ENCODE assay signal across 8 cellular contexts in genomic region chr12:13099066-13099909, GRCh38. TPM values are rescaled to one million over a fixed set of nuclear protein-coding genes. Genes with fewer than 3 reads are reported as not detected.
A peak's percentile ranks its signal among the peaks of the same experiment; 100 is the strongest.
DNase-seq lines count a peak whose midpoint lies in the region; ATAC-seq and TF ChIP-seq lines count a peak whose summit lies in the region.

No MANE protein-coding gene starts in this region.

- H3K4me3 ChIP-seq in WERI-Rb-1 (ENCODE audit: low read depth, low read length), result no peak overlapping the region
- H3K4me3 ChIP-seq in thyroid gland (replicated peaks in 1 of 3), result no peak overlapping the region

- POLR2A ChIA-PET in activated CD4-positive, alpha-beta T cell treated with anti-CD3 and anti-CD28 coated beads for 36 hours (lab: Charles Lee), result no interaction called here

- H3K9me3 ChIP-seq in WERI-Rb-1 (ENCODE audit: severe bottlenecking) (no peaks in the 10 kb centered on the region), thyroid gland (no peaks in the 10 kb centered on the region)

- WGBS in thyroid gland, 2 donors, result 71 to 76% methylated on average over 10 of the region's 10 CpGs

- no peak for DNase-seq in activated CD4-positive, alpha-beta T cell treated with anti-CD3 and anti-CD28 coated beads for 36 hours
- DNase-seq in activated CD4-positive, alpha-beta T cell treated with anti-CD3 and anti-CD28 coated beads for 48 hours, result no peak
- DNase-seq in WERI-Rb-1 (no peak), thyroid gland (no peak), DMS114 treated with DMSO at 0.1 percent for 48 hours (lab: John Stamatoyannopoulos, UW; ENCODE audit: unreplicated experiment) (no peak)

- TF ChIP-seq POLR2A in thyroid gland (IDR thresholded peaks at IDR 0.05), result no peak

- peaks cover 45 to 67% of the 10 kb centered on the region in 2 donors for H3K4me1 ChIP-seq in thyroid gland

- H3K36me3 Mint-ChIP-seq in activated CD4-positive, alpha-beta T cell treated with anti-CD3 and anti-CD28 coated beads for 36 hours (ENCODE audit: low read depth), result no peaks in the 10 kb centered on the region

- TF ChIP-seq CTCF in WERI-Rb-1 (IDR thresholded peaks at IDR 0.05; ENCODE audit: low read depth, low read length), result no peak
- no peak for TF ChIP-seq CTCF in thyroid gland (IDR thresholded peaks at IDR 0.05)

- H3K36me3 ChIP-seq in WERI-Rb-1 (no peaks in the 10 kb centered on the region), thyroid gland (no peaks in the 10 kb centered on the region)

- H3K9me3 Mint-ChIP-seq in activated CD4-positive, alpha-beta T cell treated with anti-CD3 and anti-CD28 coated beads for 36 hours (ENCODE audit: low read depth), result no peaks in the 10 kb centered on the region

- no peaks in the 10 kb centered on the region for H3K27me3 ChIP-seq in WERI-Rb-1 (ENCODE audit: insufficient read depth, low read depth, severe bottlenecking)
- no peaks in the 10 kb centered on the region for H3K27me3 ChIP-seq in layer of hippocampus (ENCODE audit: control insufficient read depth, insufficient read depth, low read length)
- no peaks in the 10 kb centered on the region for H3K27me3 ChIP-seq in thyroid gland

- no peaks in the 10 kb centered on the region for H3K27me3 Mint-ChIP-seq in activated CD4-positive, alpha-beta T cell treated with anti-CD3 and anti-CD28 coated beads for 36 hours

- H3K27ac ChIP-seq in WERI-Rb-1 (peak overlapping the region; percentile 21), layer of hippocampus (ENCODE audit: low read depth, low read length) (peak overlapping the region; percentile 40), thyroid gland (peak overlapping the region; percentile 91 to 99 (median 93))

- intact Hi-C loops in activated CD4-positive, alpha-beta T cell treated with anti-CD3 and anti-CD28 coated beads for 36 hours (cut with DNase I, micrococcal nuclease), result loop anchor here in 1 of 2 experiments (5.0 kb wide), 1 partner anchor 182 kb away; no protein-coding TSS in a partner anchor
- intact Hi-C loops in thyroid gland (cut with DNase I), result loop anchor here (5.0 to 10.0 kb wide), 2 partner anchors 113 to 184 kb away; no protein-coding TSS in a partner anchor

- H3K4me3 Mint-ChIP-seq in activated CD4-positive, alpha-beta T cell treated with anti-CD3 and anti-CD28 coated beads for 36 hours, result no peak overlapping the region

- no peak for ATAC-seq in activated CD4-positive, alpha-beta T cell treated with anti-CD3 and anti-CD28 coated beads for 36 hours
- ATAC-seq in HG03571 (IDR thresholded peaks at IDR 0.05; ENCODE audit: unreplicated experiment), result no peak
- no peak for ATAC-seq in GM21528 (IDR thresholded peaks at IDR 0.05; ENCODE audit: low FRiP score, unreplicated experiment)

- peaks cover 61% of the 10 kb centered on the region for H3K4me1 Mint-ChIP-seq in activated CD4-positive, alpha-beta T cell treated with anti-CD3 and anti-CD28 coated beads for 36 hours

- CTCF ChIA-PET in activated CD4-positive, alpha-beta T cell treated with anti-CD3 and anti-CD28 coated beads for 36 hours (lab: Charles Lee), result interaction anchor here (0.7 to 6.0 kb wide), 10 partner anchors 18 to 391 kb away, joined by 3 to 145 read pairs (median 3); partner anchors contain the start of gene EMP1

- peak overlapping the region; percentile 49 for H3K27ac Mint-ChIP-seq in activated CD4-positive, alpha-beta T cell treated with anti-CD3 and anti-CD28 coated beads for 36 hours

RNA-seq across cellular contexts. Expression of gene GSG1, which starts 4.2 kb away (rescaled TPM):
- total RNA-seq in activated CD4-positive, alpha-beta T cell treated with anti-CD3 and anti-CD28 coated beads for 36 hours, result not detected
- 1 to 10 TPM in 1 of 4 donors, not detected in 3; 1.2 TPM for total RNA-seq in thyroid gland

RNA-seq across cellular contexts. Expression of gene FAM234B, which starts 55.1 kb away (rescaled TPM):
- total RNA-seq in activated CD4-positive, alpha-beta T cell treated with anti-CD3 and anti-CD28 coated beads for 36 hours, result 10 to 100 TPM; 11.1 to 12.2 TPM
- total RNA-seq in thyroid gland, result 10 to 100 TPM; 15.7 to 23.2 (median 19.3) TPM

Comparison
In these comparisons a context has a peak if more than half of its experiments do, and no peak if none do; other contexts are left out.
1. H3K27ac ChIP-seq: peak in every context shown above with its lines; median percentile 93 in thyroid gland; 40 in layer of hippocampus; 21 in WERI-Rb-1.